17 cellular contexts compared by ENCODE assay signal in the genomic region with DNA sequence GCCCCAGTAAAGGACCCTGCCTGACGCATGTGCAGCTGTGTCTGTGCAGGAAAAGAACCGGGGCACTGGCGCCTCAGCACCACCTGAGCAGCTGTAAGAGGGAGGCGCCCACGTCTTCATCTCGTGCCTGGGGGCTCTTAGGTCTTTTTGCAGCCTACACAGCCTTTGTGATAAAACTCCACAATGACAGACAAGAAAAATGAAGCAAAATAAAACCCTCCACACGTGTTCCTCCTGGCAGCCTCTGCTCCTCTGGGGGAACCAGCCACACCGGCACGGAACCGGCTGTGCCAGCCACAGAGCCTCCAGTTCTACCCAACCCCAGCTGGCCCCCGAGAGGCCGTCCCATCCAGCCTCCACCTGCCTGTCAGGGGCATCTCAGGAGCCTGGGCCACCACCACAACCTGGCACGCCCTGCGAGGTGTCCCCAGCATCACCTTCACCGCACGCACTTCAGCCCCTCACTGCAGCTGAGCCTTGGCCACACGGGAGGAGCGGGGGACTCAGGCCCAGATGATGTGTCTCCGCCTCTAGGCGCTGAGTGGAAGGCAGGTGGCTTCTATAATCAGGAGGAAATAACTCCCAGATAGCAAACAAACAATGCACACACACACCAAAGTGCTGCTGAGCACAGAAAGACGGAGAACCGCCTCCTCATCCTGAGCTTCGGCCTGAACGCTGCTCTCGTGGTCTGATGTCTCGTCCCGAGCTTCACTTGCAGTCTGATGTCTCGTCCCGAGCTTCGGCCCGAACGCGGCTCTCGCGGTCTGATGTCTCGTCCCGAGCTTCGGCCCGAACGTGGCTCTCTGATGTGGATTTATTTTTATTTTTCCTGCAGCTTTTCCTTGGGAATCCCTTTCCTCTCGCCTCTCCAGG. TPM values are rescaled to one million over a fixed set of nuclear protein-coding genes. Genes with fewer than 3 reads are reported as not detected.
A peak's percentile ranks its signal among the peaks of the same experiment; 100 is the strongest.
DNase-seq lines count a peak whose midpoint lies in the region; ATAC-seq, FAIRE-seq and TF ChIP-seq lines count a peak whose summit lies in the region.
"Had no signal": no experiment of that assay in that cellular context is flagged by ENCODE, and none has a peak within 500 bp of the region (broad histone marks: within the 10 kb centered on the region; RNA-seq: fewer than 3 reads in every experiment).

No MANE protein-coding gene starts in this region.

- no peaks in the 10 kb centered on the region for H3K36me3 Mint-ChIP-seq in H9 (ENCODE audit: insufficient read depth in 1 of 3, low read depth in 3 of 3)

- H3K14ac ChIP-seq in H9 (ENCODE audit: insufficient read depth, low read length), result no peak overlapping the region; the same call in 1 of the 2 replicates

- peak; percentile 19 for DNase-seq in H9
- peak; percentile 62 for DNase-seq in NCI-H146 (lab: John Stamatoyannopoulos, UW)
- DNase-seq in NCI-H774 (lab: John Stamatoyannopoulos, UW), result peak; percentile 73
- peak in 4 of 6 donors; percentile 21 to 77 (median 47) for DNase-seq in pancreas
- DNase-seq in AG20443 (ENCODE audit: low spot score), result no peak
- no peak for DNase-seq in KBM-7
- DNase-seq: activated CD4-positive, CD25-positive, alpha-beta regulatory T cell treated with anti-CD3 and anti-CD28 coated beads, Interleukin-2, amount 50 U/mL, for 72 hours; activated T-cell treated with anti-CD3 and anti-CD28 coated beads, Interleukin-2, amount 50 U/mL, for 48 hours; adrenal gland; CD4-positive, alpha-beta T cell; GDM1 had no signal

- H3K4me2 ChIP-seq in H9 (ENCODE audit: insufficient read depth, insufficient read length, low read length), result no peak overlapping the region
- H3K4me2 ChIP-seq: GM23338 had no signal

- H4K91ac ChIP-seq in H9 (ENCODE audit: insufficient read length, low read depth, low read length), result no peak overlapping the region

- H2BK20ac ChIP-seq in H9 (ENCODE audit: low read depth, low read length, poor library complexity, severe bottlenecking), result no peak overlapping the region

- ATAC-seq in pancreas (peak; percentile 65 to 71 (median 70)), GM18861 (IDR thresholded peaks at IDR 0.05; ENCODE audit: unreplicated experiment) (no peak)
- ATAC-seq: esophagus mucosa, GM23338 had no signal

- peaks cover 2 to 7% of the 10 kb centered on the region in 2 experiments; a peak in 1 of 5 replicates for H3K9me3 Mint-ChIP-seq in H9
- H3K9me3 Mint-ChIP-seq: CD4-positive, alpha-beta T cell had no signal

- H4K8ac ChIP-seq in H9 (replicated peaks; ENCODE audit: insufficient read length, low read depth, low read length), result no peak overlapping the region

- no peaks in the 10 kb centered on the region for H3K9me3 ChIP-seq in H9 (ENCODE audit: control insufficient read depth, low read depth, low read length)
- H3K9me3 ChIP-seq in pancreas, result no peaks in the 10 kb centered on the region
- H3K9me3 ChIP-seq: adrenal gland had no signal

- H4K5ac ChIP-seq in H9 (ENCODE audit: insufficient read length, low read depth, low read length), result no peak overlapping the region

- FAIRE-seq in pancreas (lab: Jason Lieb, UNC), result no peak
- FAIRE-seq: colon had no signal

- H2BK120ac ChIP-seq in H9 (ENCODE audit: low read depth, low read length, poor library complexity, severe bottlenecking), result no peak overlapping the region

- no peaks in the 10 kb centered on the region for H3K79me2 ChIP-seq in H9 (ENCODE audit: insufficient read depth, low read length)

- no peak overlapping the region for H3K4ac ChIP-seq in H9 (ENCODE audit: low read depth, low read length)

- no CpG with 5 or more reads among the region's 41 CpGs for WGBS in H9 (ENCODE audit: extremely low coverage, insufficient read length, low lambda C conversion rate)
- 41 to 44% methylated on average over 41 of the region's 41 CpGs for WGBS in pancreas, 2 donors

- H3K27me3 ChIP-seq in H9 (ENCODE audit: insufficient read depth, low read length) (no peaks in the 10 kb centered on the region), pancreas (no peaks in the 10 kb centered on the region)
- H3K27me3 ChIP-seq: adrenal gland had no signal

- no peak overlapping the region for H3K4me3 Mint-ChIP-seq in H9
- H3K4me3 Mint-ChIP-seq: CD4-positive, alpha-beta T cell; GM23338 had no signal

- H3K79me1 ChIP-seq in H9 (ENCODE audit: insufficient read depth, low read depth, low read length, poor library complexity, severe bottlenecking), result no peaks in the 10 kb centered on the region

- H3K4me3 ChIP-seq in pancreas, result peak overlapping the region in 2 of 4 donors; percentile 11 to 13
- H3K4me3 ChIP-seq: adrenal gland, GM23338 had no signal

- no peak overlapping the region for H3K18ac ChIP-seq in H9 (ENCODE audit: insufficient read length, low read depth, low read length)

- no peak overlapping the region for H2AK5ac ChIP-seq in H9 (ENCODE audit: insufficient read length, low read length)

- no peaks in the 10 kb centered on the region for H3K4me1 ChIP-seq in H9 (ENCODE audit: insufficient read depth, low read length)
- peaks cover 0 to 4% (median 3%) of the 10 kb centered on the region in 3 donors for H3K4me1 ChIP-seq in pancreas

- no peak for TF ChIP-seq CTCF in H9 (conservative IDR thresholded peaks at IDR 0.05)
- no peak for TF ChIP-seq CTCF in pancreas (IDR thresholded peaks at IDR 0.05)

- H3K23ac ChIP-seq in H9 (ENCODE audit: insufficient read length, low read depth, low read length), result no peak overlapping the region

- intact Hi-C loops in pancreas (cut with DNase I), result no loop called here

- H2AFZ ChIP-seq in H9 (ENCODE audit: low read length), result no peak overlapping the region
- H2AFZ ChIP-seq: GM23338 had no signal

- H3K56ac ChIP-seq in H9 (ENCODE audit: insufficient read length, low read depth, low read length), result no peak overlapping the region

- H3K9ac ChIP-seq in H9 (ENCODE audit: extremely low read depth, insufficient read length, low read length), result no peak overlapping the region

- H3K36me3 ChIP-seq in pancreas, result no peaks in the 10 kb centered on the region
- H3K36me3 ChIP-seq: adrenal gland had no signal

- H2BK5ac ChIP-seq in H9 (ENCODE audit: insufficient read length, low read length), result no peak overlapping the region

- H2BK15ac ChIP-seq in H9 (ENCODE audit: low read depth, low read length), result no peak overlapping the region

- H3K4me1 Mint-ChIP-seq in H9, result no peaks in the 10 kb centered on the region
- H3K4me1 Mint-ChIP-seq: GM23338 had no signal

- no peak overlapping the region for H3K27ac ChIP-seq in H9 (ENCODE audit: insufficient read length, low read depth, low read length)
- peak overlapping the region in 1 of 4 donors; percentile 26 for H3K27ac ChIP-seq in pancreas
- H3K27ac ChIP-seq: adrenal gland had no signal

- no peaks in the 10 kb centered on the region for H4K20me1 ChIP-seq in H9 (ENCODE audit: control insufficient read depth, insufficient read depth, insufficient read length)

- H3K27me3 Mint-ChIP-seq in H9 (ENCODE audit: low read depth), result peaks cover 1% of the 10 kb centered on the region
- H3K27me3 Mint-ChIP-seq: CD4-positive, alpha-beta T cell had no signal

- in situ Hi-C loops in KBM-7 (cut with MboI; ENCODE audit: low pct_unique_long_range_greater_than_20kb, low sequenced_read_pairs), result no loop called here

- no peaks in the 10 kb centered on the region for H3K23me2 ChIP-seq in H9 (ENCODE audit: insufficient read length, low read depth, low read length, poor library complexity, severe bottlenecking)

- no peak overlapping the region for H3T11ph ChIP-seq in H9 (ENCODE audit: low read length)

- no peak overlapping the region for H2BK12ac ChIP-seq in H9 (ENCODE audit: insufficient read length, low read depth, low read length)

- H3K27ac Mint-ChIP-seq in H9, result peak overlapping the region in 2 of 3 experiments; percentile 40 to 53; a peak in 1 of 7 replicates
- H3K27ac Mint-ChIP-seq: CD4-positive, alpha-beta T cell; GM23338 had no signal

RNA-seq across cellular contexts. Expression of a gene that starts 28.6 kb away (rescaled TPM):
- total RNA-seq in H9 (2021), result 46.3 and 51.0 TPM in 2 replicates
- total RNA-seq in pancreas, result 10 to 100 TPM; 22.0 to 34.4 (median 26.3) TPM
- polyA plus RNA-seq in pancreas, result 10 to 100 TPM; 68.6 to 81.0 TPM

RNA-seq across cellular contexts. Expression of a gene that starts 46.5 kb away (rescaled TPM):
- 0.77 and 0.90 TPM in 2 replicates for total RNA-seq in H9 (2021)
- total RNA-seq in pancreas, result 1 to 10 TPM in 5 of 6 donors, under 1 TPM in 1; 0.98 to 3.8 (median 1.3) TPM
- polyA plus RNA-seq in pancreas, result 1 to 10 TPM; 3.9 to 4.7 TPM
- total RNA-seq: CD4-positive, alpha-beta T cell; esophagus mucosa; skeletal muscle tissue; subcutaneous adipose tissue had no signal

Comparison
In these comparisons a context has a peak if more than half of its experiments do, and no peak if none do; other contexts are left out.
1. DNase-seq: peak in H9 (single experiment), NCI-H146 (single experiment), NCI-H774 (single experiment) and pancreas (4 of 6); none in AG20443 (single experiment) and KBM-7 (single experiment).